1 cellular context compared by ENCODE assay signal in genomic region chr1:206816390-206817287, GRCh38.
TF ChIP-seq lines count a peak whose summit lies in the region.

No MANE protein-coding gene starts in this region.

TF ChIP-seq in HepG2, 621 proteins besides CTCF, POLR2A, EP300 and RAD21:
- TF ChIP-seq LCORL (IDR thresholded peaks at IDR 0.05): no peak
- TF ChIP-seq LCORL (CRISPR knock-in tag; IDR thresholded peaks at IDR 0.05): no peak
- TF ChIP-seq GATAD1 (CRISPR knock-in tag; IDR thresholded peaks at IDR 0.05): no peak
- no peak for TF ChIP-seq PTBP1 (IDR thresholded peaks at IDR 0.05; ENCODE audit: low read depth, low read length, poor library complexity, severe bottlenecking)
- no peak for TF ChIP-seq ZFP37 (CRISPR knock-in tag; IDR thresholded peaks at IDR 0.05; ENCODE audit: borderline replicate concordance)
- TF ChIP-seq ZNF446 (CRISPR knock-in tag; IDR thresholded peaks at IDR 0.05): no peak
- TF ChIP-seq GLMP (CRISPR knock-in tag; IDR thresholded peaks at IDR 0.05; ENCODE audit: borderline replicate concordance): no peak
- TF ChIP-seq ZBTB49 (CRISPR knock-in tag; IDR thresholded peaks at IDR 0.05; ENCODE audit: borderline replicate concordance): no peak
- TF ChIP-seq RFX3 (CRISPR knock-in tag; IDR thresholded peaks at IDR 0.05): no peak
- no peak for TF ChIP-seq ZNF660 (CRISPR knock-in tag; IDR thresholded peaks at IDR 0.05; ENCODE audit: borderline replicate concordance, low read depth)
- TF ChIP-seq ZSCAN29 (CRISPR knock-in tag; conservative IDR thresholded peaks at IDR 0.05): no peak
